Comparison of ENCODE assay signal across 8 cellular contexts in the genomic region with DNA sequence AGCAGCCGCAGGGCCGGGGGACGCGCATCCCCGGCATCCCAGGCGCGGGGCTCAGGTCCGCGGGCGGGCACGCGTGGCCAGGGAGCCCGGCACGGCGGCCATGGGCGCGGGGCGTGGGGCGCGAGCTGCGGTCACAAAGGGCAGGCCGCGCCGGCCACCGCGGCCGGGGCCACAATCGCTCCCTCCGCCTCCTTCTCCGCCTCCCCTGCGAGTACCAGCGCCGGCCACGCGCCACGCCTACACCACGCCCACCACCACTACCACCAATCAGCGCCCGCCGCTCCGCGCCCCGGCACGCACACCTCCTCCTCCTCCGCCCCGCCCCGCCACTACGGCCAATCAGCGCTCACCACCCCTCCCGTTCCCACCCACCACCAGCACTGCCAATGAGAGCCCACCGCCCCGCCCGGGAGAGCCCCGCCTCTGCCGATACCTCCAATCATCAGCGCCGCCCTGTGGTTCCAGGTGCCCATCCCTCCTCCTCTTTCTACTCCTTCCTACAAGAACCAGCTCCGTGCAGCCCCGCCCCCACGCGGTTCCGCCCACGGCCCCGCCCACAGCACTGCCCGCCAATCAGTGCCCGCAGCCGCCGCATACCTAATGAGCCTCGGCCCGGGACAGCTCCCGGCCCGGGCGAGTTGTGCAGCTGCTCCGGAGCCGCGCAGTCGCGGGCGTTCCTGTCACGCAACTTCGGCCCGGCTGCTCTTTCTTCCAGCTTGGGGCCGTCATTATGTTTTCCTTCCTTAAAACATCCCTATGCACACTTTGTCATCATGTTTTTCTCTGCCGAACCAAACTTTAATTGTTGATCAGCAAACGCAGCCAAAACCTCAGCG. TPM values are rescaled to one million over a fixed set of nuclear protein-coding genes. Genes with fewer than 3 reads are reported as not detected.
DNase-seq lines count a peak whose midpoint lies in the region; ATAC-seq and TF ChIP-seq lines count a peak whose summit lies in the region.

A gene (minus strand): TSS at position 213 of the 836 bp plus-strand sequence. CDS start 232 bp downstream, outside the sequence.

- BruUV-seq in Panc1 (replicated peaks; lab: Mats Ljungman, UMichigan): no TSS peak

- H3K4me3 ChIP-seq in Panc1 (ENCODE audit: low read depth in 2 of 2, low read length in 2 of 2) (peak within 1 kb of the TSS; percentile 68 to 85), muscle layer of colon (ENCODE audit: low read depth in 1 of 2, low read length in 2 of 2) (peak within 1 kb of the TSS; percentile 70 to 71)

- peak within 1 kb of the TSS; percentile 91 to 95 for H3K4me3 Mint-ChIP-seq in activated T-cell treated with anti-CD3 and anti-CD28 coated beads, Interleukin-2, amount 50 U/mL, for 72 hours

- H3K36me3 Mint-ChIP-seq in activated T-cell treated with anti-CD3 and anti-CD28 coated beads, Interleukin-2, amount 50 U/mL, for 72 hours (ENCODE audit: insufficient read depth in 2 of 2): peaks cover 1 to 4% of the 10 kb centered on the region in 2 donors

- no peaks in the 10 kb centered on the region for H3K9me3 ChIP-seq in Panc1 (ENCODE audit: control insufficient read depth, insufficient read depth, low read depth, low read length)
- no peaks in the 10 kb centered on the region for H3K9me3 ChIP-seq in muscle layer of colon (ENCODE audit: low read length)

- intact Hi-C loops in Panc1 (cut with micrococcal nuclease; ENCODE audit: unreplicated experiment): loop anchor here (10.0 kb wide), 1 partner anchor 1188 kb away; no protein-coding TSS in a partner anchor

- no peaks in the 10 kb centered on the region for H3K9me3 Mint-ChIP-seq in activated T-cell treated with anti-CD3 and anti-CD28 coated beads, Interleukin-2, amount 50 U/mL, for 72 hours

- POLR2A ChIA-PET in Panc1 (lab: Charles Lee): no interaction called here

- CTCF ChIA-PET in Panc1 (lab: Charles Lee): interaction anchor here (0.5 to 0.7 kb wide), 2 partner anchors 20 to 23 kb away, joined by 3 read pairs; no protein-coding TSS in a partner anchor

- in situ Hi-C loops in KBM-7 (cut with MboI; ENCODE audit: low pct_unique_long_range_greater_than_20kb, low sequenced_read_pairs): no loop called here
- in situ Hi-C loops in Panc1 (cut with HindIII; ENCODE audit: low pct_unique_long_range_greater_than_20kb, low sequenced_read_pairs): no loop called here

- H3K27ac Mint-ChIP-seq in activated T-cell treated with anti-CD3 and anti-CD28 coated beads, Interleukin-2, amount 50 U/mL, for 72 hours: peak within 1 kb of the TSS; percentile 7

- peak; percentile 97 for DNase-seq in DMS79 (lab: John Stamatoyannopoulos, UW)
- DNase-seq in KBM-7: peak; percentile 100
- peak; percentile 92 for DNase-seq in Panc1 (ENCODE audit: low read depth, low spot score)
- peak; percentile 100 for DNase-seq in activated T-cell treated with anti-CD3 and anti-CD28 coated beads, Interleukin-2, amount 50 U/mL, for 72 hours
- peak; percentile 99 to 100 for DNase-seq in stimulated activated CD8-positive, alpha-beta memory T cell treated with anti-CD3 and anti-CD28 coated beads, Interleukin-7, amount 100 ng/mL, for 1 hour (ENCODE audit: low read depth in 2 of 2)

- H3K36me3 ChIP-seq in Panc1 (ENCODE audit: control insufficient read depth, insufficient read depth, low read length) (no peaks in the 10 kb centered on the region), muscle layer of colon (ENCODE audit: insufficient read depth, low read length) (no peaks in the 10 kb centered on the region)

- ATAC-seq in GM21723 (IDR thresholded peaks at IDR 0.05; ENCODE audit: unreplicated experiment) (peak; percentile 91), Panc1 (peak; percentile 96), esophagus mucosa (peak; percentile 99)
- peak; percentile 88 to 89 for ATAC-seq in activated T-cell treated with anti-CD3 and anti-CD28 coated beads, Interleukin-2, amount 50 U/mL, for 72 hours (replicated peaks in 1 of 2)

- peaks cover 39% of the 10 kb centered on the region for H3K27me3 Mint-ChIP-seq in activated T-cell treated with anti-CD3 and anti-CD28 coated beads, Interleukin-2, amount 50 U/mL, for 72 hours (ENCODE audit: low read depth)

- peak within 1 kb of the TSS; percentile 1; the same call in 1 of the 2 replicates for H3K27ac ChIP-seq in Panc1 (ENCODE audit: low read length)
- H3K27ac ChIP-seq in muscle layer of colon (ENCODE audit: low read depth, low read length): peak within 1 kb of the TSS; percentile 84

- H3K27me3 ChIP-seq in Panc1 (ENCODE audit: control insufficient read depth, insufficient read depth, low read length) (peaks cover 45% of the 10 kb centered on the region), muscle layer of colon (ENCODE audit: control insufficient read depth in 1 of 2, insufficient read depth in 2 of 2, low read length in 2 of 2) (peaks cover 0 to 5% of the 10 kb centered on the region in 2 donors)

- H3K9ac ChIP-seq in muscle layer of colon (ENCODE audit: low read length): peak within 1 kb of the TSS; percentile 41

- TF ChIP-seq CTCF in Panc1 (IDR thresholded peaks at IDR 0.05): no peak

- H3K4me1 Mint-ChIP-seq in activated T-cell treated with anti-CD3 and anti-CD28 coated beads, Interleukin-2, amount 50 U/mL, for 72 hours (ENCODE audit: low read depth): peaks cover 25% of the 10 kb centered on the region

- H3K4me1 ChIP-seq in Panc1 (ENCODE audit: control insufficient read depth, insufficient read depth, low read length): peaks cover 12% of the 10 kb centered on the region
- H3K4me1 ChIP-seq in muscle layer of colon (ENCODE audit: insufficient read depth, low read length): peaks cover 10% of the 10 kb centered on the region

RNA-seq across cellular contexts. Expression of the gene that starts here (rescaled TPM):
- 4.1 TPM for total RNA-seq in Panc1 (2021; ENCODE audit: unreplicated experiment)
- 4.6 TPM for polyA plus RNA-seq in Panc1 (2012; ENCODE audit: insufficient read length)
- 10 to 100 TPM; 28.1 to 28.5 TPM for total RNA-seq in activated T-cell treated with anti-CD3 and anti-CD28 coated beads, Interleukin-2, amount 50 U/mL, for 72 hours
- total RNA-seq in esophagus mucosa: 17.1 TPM

Comparison
In these comparisons a context has a peak if more than half of its experiments do, and no peak if none do; other contexts are left out.
1. Peak in every context shown above with its lines: DNase-seq, ATAC-seq, H3K4me3 ChIP-seq and H3K27ac ChIP-seq.